Comparison of ENCODE assay signal across 8 cellular contexts in genomic region chr20:63653041-63653973, GRCh38. TPM values are rescaled to one million over a fixed set of nuclear protein-coding genes. Genes with fewer than 3 reads are reported as not detected.
DNase-seq lines count a peak whose midpoint lies in the region; ATAC-seq, FAIRE-seq and TF ChIP-seq lines count a peak whose summit lies in the region.

STMN3 (minus strand) TSS chr20:63653424; CDS start chr20:63653345, 79 bp downstream.

- DNase-seq in GM12891 (ENCODE audit: insufficient read length, low spot score), result peak; percentile 83
- DNase-seq in NCI-H2107 treated with DMSO at 0.1 percent for 48 hours (lab: John Stamatoyannopoulos, UW; ENCODE audit: unreplicated experiment), result peak; percentile 77
- peak; percentile 91 for DNase-seq in UCSD-AML1 (lab: John Stamatoyannopoulos, UW; ENCODE audit: unreplicated experiment)
- DNase-seq in brain pericyte (ENCODE audit: low read depth, low spot score), result peak; percentile 60
- DNase-seq in iPS DF 19.7 (ENCODE audit: low read depth, low spot score), result peak; percentile 71
- peak; percentile 45 for DNase-seq in pulmonary artery endothelial cell (ENCODE audit: low read depth, low spot score)

- ATAC-seq in HG03469 (IDR thresholded peaks at IDR 0.05; ENCODE audit: unreplicated experiment) (no peak), HG02588 (IDR thresholded peaks at IDR 0.05; ENCODE audit: unreplicated experiment) (no peak)

- TF ChIP-seq POLR2A in GM12891 (IDR thresholded peaks at IDR 0.05; ENCODE audit: low read depth, low read length), result no peak

- FAIRE-seq in GM12891 (lab: Jason Lieb, UNC), result no peak

TF ChIP-seq in GM12891, 5 proteins besides CTCF, POLR2A, EP300 and RAD21:
- TF ChIP-seq POLR2AphosphoS5 (IDR thresholded peaks at IDR 0.05; ENCODE audit: low read depth, low read length) (no peak), POU2F2 (IDR thresholded peaks at IDR 0.05; ENCODE audit: low read depth, low read length) (no peak), PAX5 (IDR thresholded peaks at IDR 0.05; ENCODE audit: insufficient read depth, low read length, severe bottlenecking) (no peak), TAF1 (IDR thresholded peaks at IDR 0.05; ENCODE audit: low read depth, low read length) (no peak), SPI1 (IDR thresholded peaks at IDR 0.05; ENCODE audit: low read depth, low read length) (no peak)

RNA-seq across cellular contexts. Expression of gene STMN3, which starts in this region (rescaled TPM):
- polyA plus RNA-seq in GM12891 (2012; ENCODE audit: low read depth, missing spikeins), result 1.7 TPM
- total RNA-seq in pulmonary artery endothelial cell, result 3.1 and 7.2 TPM in 2 replicates
